8 cellular contexts compared by ENCODE assay signal in genomic region chr12:59055204-59055839, GRCh38.
A peak's percentile ranks its signal among the peaks of the same experiment; 100 is the strongest.
DNase-seq lines count a peak whose midpoint lies in the region; ATAC-seq lines count a peak whose summit lies in the region.

No MANE protein-coding gene starts in this region.

- ATAC-seq in GM19351 (IDR thresholded peaks at IDR 0.05; ENCODE audit: unreplicated experiment) (peak; percentile 78), HG02870 (IDR thresholded peaks at IDR 0.05; ENCODE audit: unreplicated experiment) (no peak)

- H3K4me3 ChIP-seq in ACC112 (ENCODE audit: low read depth, low read length) = no peak overlapping the region
- no peak overlapping the region for H3K4me3 ChIP-seq in CD4-positive, alpha-beta memory T cell (ENCODE audit: low read length in 2 of 2)

- H3K4me3 Mint-ChIP-seq in CD4-positive, alpha-beta memory T cell = no peak overlapping the region

- H3K9me3 ChIP-seq in CD4-positive, alpha-beta memory T cell (ENCODE audit: control insufficient read depth in 1 of 2, low read length in 2 of 2) = no peaks in the 10 kb centered on the region

- intact Hi-C loops in CD4-positive, alpha-beta memory T cell (cut with micrococcal nuclease) = no loop called here

- peaks cover 0 to 3% (median 0%) of the 10 kb centered on the region in 8 donors for H3K9me3 Mint-ChIP-seq in CD4-positive, alpha-beta memory T cell

- DNase-seq in HT1080 (ENCODE audit: low read depth) (peak; percentile 89), fibroblast of gingiva (ENCODE audit: low read depth) (peak; percentile 53), mucosa of gallbladder (ENCODE audit: low spot score) (no peak), NCI-H1105 treated with DMSO at 0.1 percent for 48 hours (lab: John Stamatoyannopoulos, UW) (no peak)
- DNase-seq in CD4-positive, alpha-beta memory T cell = no peak

- CTCF ChIA-PET in CD4-positive, alpha-beta memory T cell (lab: Charles Lee; ENCODE audit: partially characterized antibody) = no interaction called here

- H2AFZ ChIP-seq in ACC112 (ENCODE audit: low read length, unreplicated experiment) = peak overlapping the region; percentile 6

- no peak overlapping the region for H3K27ac Mint-ChIP-seq in CD4-positive, alpha-beta memory T cell

- H3K27me3 Mint-ChIP-seq in CD4-positive, alpha-beta memory T cell = no peaks in the 10 kb centered on the region

- no peaks in the 10 kb centered on the region for H3K79me2 ChIP-seq in ACC112 (ENCODE audit: control insufficient read depth, insufficient read depth, low read length, unreplicated experiment)

- no peaks in the 10 kb centered on the region for H3K36me3 ChIP-seq in ACC112 (ENCODE audit: insufficient read depth, low read length)
- H3K36me3 ChIP-seq in CD4-positive, alpha-beta memory T cell (ENCODE audit: insufficient read depth, low read length) = no peaks in the 10 kb centered on the region

- POLR2A ChIA-PET in CD4-positive, alpha-beta memory T cell (lab: Charles Lee; ENCODE audit: partially characterized antibody) = no interaction called here

- H3K27me3 ChIP-seq in ACC112 (ENCODE audit: insufficient read depth, low read length) = no peaks in the 10 kb centered on the region
- H3K27me3 ChIP-seq in CD4-positive, alpha-beta memory T cell (ENCODE audit: insufficient read depth, low read length) = no peaks in the 10 kb centered on the region

- peak overlapping the region; percentile 57 for H3K27ac ChIP-seq in ACC112 (ENCODE audit: low read depth, low read length)
- H3K27ac ChIP-seq in CD4-positive, alpha-beta memory T cell (ENCODE audit: low read depth, low read length) = no peak overlapping the region

- peaks cover 16% of the 10 kb centered on the region for H3K4me1 ChIP-seq in ACC112 (ENCODE audit: control insufficient read depth, insufficient read depth, low read length, unreplicated experiment)
- no peaks in the 10 kb centered on the region for H3K4me1 ChIP-seq in CD4-positive, alpha-beta memory T cell (ENCODE audit: insufficient read depth, low read length)

- no peaks in the 10 kb centered on the region for H3K4me1 Mint-ChIP-seq in CD4-positive, alpha-beta memory T cell

- H3K36me3 Mint-ChIP-seq in CD4-positive, alpha-beta memory T cell = no peaks in the 10 kb centered on the region

Comparison
In these comparisons a context has a peak if more than half of its experiments do, and no peak if none do; other contexts are left out.
1. DNase-seq: peak in HT1080 (single experiment) and fibroblast of gingiva (single experiment); none in CD4-positive, alpha-beta memory T cell (0 of 5), mucosa of gallbladder (single experiment) and NCI-H1105 treated with DMSO at 0.1 percent for 48 hours (single experiment).